In the genomic region with DNA sequence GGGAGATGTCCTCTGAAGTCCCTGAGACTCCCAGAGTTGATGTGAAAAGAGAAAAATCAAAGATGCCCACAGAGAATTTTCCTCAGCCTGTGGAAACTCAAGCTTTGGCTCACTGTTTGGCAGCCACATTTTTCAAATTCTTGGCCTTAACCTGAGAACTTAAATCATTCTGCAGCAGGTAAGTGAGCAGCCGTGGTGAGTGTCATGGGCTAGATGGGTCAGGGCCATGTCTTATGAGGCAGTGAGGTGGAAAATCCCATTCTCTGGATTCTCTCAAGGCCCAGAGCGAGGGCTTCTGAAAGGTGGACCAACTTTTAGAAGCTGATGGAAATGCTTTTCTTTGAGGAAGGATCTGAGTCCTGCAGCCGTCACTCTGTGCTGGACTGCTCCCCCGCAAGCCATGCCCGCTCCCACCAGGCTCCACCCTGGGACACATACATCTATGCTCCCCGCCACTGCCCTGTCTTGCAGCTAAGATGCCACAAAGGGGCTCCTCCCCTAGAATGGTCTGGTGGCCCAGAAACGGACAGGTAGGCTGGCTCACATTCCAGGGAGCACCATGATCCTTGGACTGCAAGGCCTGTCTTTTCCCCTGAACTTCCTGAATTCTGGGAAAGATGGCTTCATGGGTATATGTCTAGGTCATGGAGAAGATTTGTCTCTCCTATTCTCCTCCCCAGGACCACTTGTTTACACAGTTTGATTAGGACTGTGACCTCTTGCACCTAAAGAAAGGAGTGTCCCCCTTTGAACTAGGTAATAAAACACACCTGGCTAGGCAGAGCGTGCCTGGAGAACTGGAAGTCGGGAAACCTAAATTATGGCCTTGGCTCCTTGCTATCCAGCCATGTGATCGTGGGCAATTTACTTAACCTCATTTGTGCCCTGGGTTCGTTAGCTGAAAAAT, we compare ENCODE assay signal across 24 cellular contexts.
A peak's percentile ranks its signal among the peaks of the same experiment; 100 is the strongest.
DNase-seq lines count a peak whose midpoint lies in the region; TF ChIP-seq lines count a peak whose summit lies in the region.
"Had no signal": no experiment of that assay in that cellular context is flagged by ENCODE, and none has a peak within 500 bp of the region (broad histone marks: within the 10 kb centered on the region; RNA-seq: fewer than 3 reads in every experiment).

No MANE protein-coding gene starts in this region.

- H3K4me3 Mint-ChIP-seq in MCF 10A (ENCODE audit: unreplicated experiment) = no peak overlapping the region
- H3K4me3 Mint-ChIP-seq in nephron = no peak overlapping the region
- H3K4me3 Mint-ChIP-seq: activated CD4-positive, alpha-beta T cell treated with anti-CD3 and anti-CD28 coated beads, Interleukin-2, amount 10 ng/mL, durations not matched to agents 24 days and 14 days; activated CD8-positive, alpha-beta memory T cell treated with anti-CD3 and anti-CD28 coated beads, Interleukin-2, amount 10 ng/mL, durations not matched to agents 7 days and 5 days; activated naive CD4-positive, alpha-beta T cell treated with anti-CD3 and anti-CD28 coated beads, Interleukin-2, amount 10 ng/mL, durations not matched to agents 7 days and 5 days; activated T-helper 1 cell treated with anti-CD3 and anti-CD28 coated beads, Interleukin-12 subunit alpha, Interleukin-12 subunit beta, Interleukin-2, Interleukin-4 antibody, amounts not matched to agents 30 ng/mL and 10 ng/mL and 1 ng/mL, durations not matched to agents 14 hours and 24 hours and 36 hours had no signal

- H3K9me3 ChIP-seq in breast epithelium (no peaks in the 10 kb centered on the region), stomach (no peaks in the 10 kb centered on the region)
- H3K9me3 ChIP-seq: colonic mucosa, esophagus squamous epithelium, SK-N-SH, thoracic aorta had no signal

- POLR2A ChIA-PET in MCF 10A (lab: Yijun Ruan, JAX) = interaction anchor here (1.0 to 1.4 kb wide), 3 partner anchors 9 to 36 kb away, joined by 3 to 6 read pairs (median 3); no protein-coding TSS in a partner anchor

- H3K27me3 ChIP-seq in breast epithelium (no peaks in the 10 kb centered on the region), stomach (no peaks in the 10 kb centered on the region)
- H3K27me3 ChIP-seq: colonic mucosa, esophagus squamous epithelium had no signal

- DNase-seq in breast epithelium (ENCODE audit: low spot score in 2 of 2) (no peak), MCF 10A (ENCODE audit: unreplicated experiment) (no peak), glomerular visceral epithelial cell (ENCODE audit: extremely low spot score) (peak; percentile 33), stomach (no peak), NCI-H1930 (lab: John Stamatoyannopoulos, UW) (no peak), cerebellar cortex (ENCODE audit: low spot score) (no peak), caudate nucleus (lab: John Stamatoyannopoulos, UW) (no peak)
- DNase-seq: activated CD4-positive, alpha-beta T cell treated with anti-CD3 and anti-CD28 coated beads, Interleukin-2, amount 10 ng/mL, durations not matched to agents 24 days and 14 days; activated CD8-positive, alpha-beta memory T cell treated with anti-CD3 and anti-CD28 coated beads, Interleukin-2, amount 10 ng/mL, durations not matched to agents 7 days and 5 days; activated naive CD4-positive, alpha-beta T cell treated with anti-CD3 and anti-CD28 coated beads, Interleukin-2, amount 10 ng/mL, durations not matched to agents 7 days and 5 days; amniotic stem cell; colonic mucosa; esophagus squamous epithelium; foreskin melanocyte; hippocampal formation; left ventricle myocardium superior; MV-4-11; NCI-H446 treated with DMSO at 0.1 percent for 48 hours; SK-N-SH; stimulated activated CD4-positive, alpha-beta T cell treated with anti-CD3 and anti-CD28 coated beads, Interleukin-15, amount 100 ng/mL, for 24 hours; stimulated activated naive CD4-positive, alpha-beta T cell treated with Interleukin-2 at 50 U/mL for 16 hours had no signal

- H3K27ac Mint-ChIP-seq in MCF 10A (ENCODE audit: low read depth, unreplicated experiment) (no peak overlapping the region), nephron (peak overlapping the region; percentile 39 to 91 (median 69))
- H3K27ac Mint-ChIP-seq: activated CD4-positive, alpha-beta T cell treated with anti-CD3 and anti-CD28 coated beads, Interleukin-2, amount 10 ng/mL, durations not matched to agents 24 days and 14 days; activated naive CD4-positive, alpha-beta T cell treated with anti-CD3 and anti-CD28 coated beads, Interleukin-2, amount 10 ng/mL, durations not matched to agents 7 days and 5 days had no signal

- intact Hi-C loops in breast epithelium (cut with DNase I; ENCODE audit: low total_unique reads) (no loop called here), MCF 10A (cut with micrococcal nuclease) (no loop called here), stomach (cut with DNase I; ENCODE audit: low total_unique reads) (no loop called here)

- no peaks in the 10 kb centered on the region for H3K4me1 Mint-ChIP-seq in MCF 10A (ENCODE audit: insufficient read depth, unreplicated experiment)
- peaks cover 7% of the 10 kb centered on the region for H3K4me1 Mint-ChIP-seq in nephron

- 68 to 84% (median 74%) methylated on average over 10 to 11 of the region's 11 CpGs for WGBS in stomach, 5 donors

- TF ChIP-seq CTCF in breast epithelium (IDR thresholded peaks at IDR 0.05) (no peak), MCF 10A (IDR thresholded peaks at IDR 0.05; ENCODE audit: unreplicated experiment) (no peak), nephron (IDR thresholded peaks at IDR 0.05; ENCODE audit: unreplicated experiment in 3 of 3) (no peak), stomach (IDR thresholded peaks at IDR 0.05) (no peak)

- H3K36me3 ChIP-seq in breast epithelium = no peaks in the 10 kb centered on the region
- H3K36me3 ChIP-seq in stomach = peaks cover 0 to 34% (median 25%) of the 10 kb centered on the region in 4 donors
- H3K36me3 ChIP-seq: colonic mucosa had no signal

- peak overlapping the region; percentile 23 to 27 for H3K27ac ChIP-seq in breast epithelium
- H3K27ac ChIP-seq in stomach = peak overlapping the region; percentile 19 to 75 (median 55)
- no peak overlapping the region for H3K27ac ChIP-seq in caudate nucleus (ENCODE audit: low read depth, low read length)
- H3K27ac ChIP-seq: colonic mucosa, esophagus squamous epithelium, thoracic aorta had no signal

- H3K27me3 Mint-ChIP-seq in MCF 10A (ENCODE audit: insufficient read depth, unreplicated experiment) (no peaks in the 10 kb centered on the region), nephron (ENCODE audit: low read depth) (no peaks in the 10 kb centered on the region)
- H3K27me3 Mint-ChIP-seq: activated CD4-positive, alpha-beta T cell treated with anti-CD3 and anti-CD28 coated beads, Interleukin-2, amount 10 ng/mL, durations not matched to agents 24 days and 14 days; activated CD8-positive, alpha-beta memory T cell treated with anti-CD3 and anti-CD28 coated beads, Interleukin-2, amount 10 ng/mL, durations not matched to agents 7 days and 5 days; activated naive CD4-positive, alpha-beta T cell treated with anti-CD3 and anti-CD28 coated beads, Interleukin-2, amount 10 ng/mL, durations not matched to agents 7 days and 5 days had no signal

- H3K9me3 Mint-ChIP-seq in MCF 10A (ENCODE audit: unreplicated experiment) (no peaks in the 10 kb centered on the region), nephron (peaks cover 3% of the 10 kb centered on the region)

- no TSS peak for BruUV-seq in MCF 10A (replicated peaks; lab: Mats Ljungman, UMichigan)

- no peak for TF ChIP-seq EP300 in stomach (IDR thresholded peaks at IDR 0.05)

- TF ChIP-seq POLR2A in breast epithelium (IDR thresholded peaks at IDR 0.05) (no peak), stomach (IDR thresholded peaks at IDR 0.05) (no peak)

- CTCF ChIA-PET in MCF 10A (lab: Yijun Ruan, JAX) = no interaction called here

- H3K4me3 ChIP-seq in breast epithelium (no peak overlapping the region), stomach (no peak overlapping the region)
- H3K4me3 ChIP-seq: colonic mucosa, esophagus squamous epithelium, thoracic aorta had no signal

- H3K36me3 Mint-ChIP-seq in MCF 10A (ENCODE audit: insufficient read depth, unreplicated experiment) (no peaks in the 10 kb centered on the region), nephron (ENCODE audit: low read depth) (peaks cover 81% of the 10 kb centered on the region)

- H3K4me1 ChIP-seq in breast epithelium (no peaks in the 10 kb centered on the region), stomach (peaks cover 0 to 32% (median 12%) of the 10 kb centered on the region in 4 donors)
